Comparison of ENCODE assay signal across 2 cellular contexts in the genomic region with DNA sequence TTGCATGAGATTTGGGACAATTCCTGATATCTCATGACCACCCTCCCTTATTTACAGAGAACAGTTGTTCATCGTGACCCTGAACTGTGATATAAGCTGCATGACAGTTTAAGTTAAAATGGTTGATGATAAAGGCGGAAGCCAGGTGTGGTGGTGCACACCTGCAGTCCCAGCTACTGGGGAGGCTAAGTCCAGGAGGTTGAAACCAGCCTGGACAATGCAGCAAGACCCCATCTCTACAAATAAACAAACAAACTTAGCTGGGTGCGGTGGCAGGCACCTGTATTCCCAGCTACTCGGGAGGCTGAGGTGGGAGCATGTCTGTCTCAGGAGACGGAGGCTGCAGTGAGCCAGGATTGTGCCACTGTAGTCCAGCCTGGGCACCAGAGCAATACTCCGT.
A peak's percentile ranks its signal among the peaks of the same experiment; 100 is the strongest.
TF ChIP-seq lines count a peak whose summit lies in the region.

No MANE protein-coding gene starts in this region.

TF ChIP-seq in HepG2, 621 proteins besides CTCF, POLR2A, EP300 and RAD21:
- TF ChIP-seq ZNF121 (CRISPR knock-in tag; IDR thresholded peaks at IDR 0.05), result peak; percentile 79
- no peak for TF ChIP-seq ZNF546 (CRISPR knock-in tag; conservative IDR thresholded peaks at IDR 0.05)

TF ChIP-seq in WTC11, 78 proteins besides CTCF, POLR2A, EP300 and RAD21:
- peak; percentile 74; the same call in 1 of the 2 replicates for TF ChIP-seq ZNF121 (CRISPR knock-in tag; IDR thresholded peaks at IDR 0.05)
- TF ChIP-seq, protein P1, sequence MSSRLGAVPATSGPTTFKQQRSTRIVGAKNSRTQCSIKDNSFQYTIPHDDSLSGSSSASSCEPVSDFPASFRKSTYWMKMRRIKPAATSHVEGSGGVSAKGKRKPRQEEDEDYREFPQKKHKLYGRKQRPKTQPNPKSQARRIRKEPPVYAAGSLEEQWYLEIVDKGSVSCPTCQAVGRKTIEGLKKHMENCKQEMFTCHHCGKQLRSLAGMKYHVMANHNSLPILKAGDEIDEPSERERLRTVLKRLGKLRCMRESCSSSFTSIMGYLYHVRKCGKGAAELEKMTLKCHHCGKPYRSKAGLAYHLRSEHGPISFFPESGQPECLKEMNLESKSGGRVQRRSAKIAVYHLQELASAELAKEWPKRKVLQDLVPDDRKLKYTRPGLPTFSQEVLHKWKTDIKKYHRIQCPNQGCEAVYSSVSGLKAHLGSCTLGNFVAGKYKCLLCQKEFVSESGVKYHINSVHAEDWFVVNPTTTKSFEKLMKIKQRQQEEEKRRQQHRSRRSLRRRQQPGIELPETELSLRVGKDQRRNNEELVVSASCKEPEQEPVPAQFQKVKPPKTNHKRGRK (CRISPR knock-in tag; IDR thresholded peaks at IDR 0.05; ENCODE audit: borderline replicate concordance), result no peak
